8 cellular contexts compared by ENCODE assay signal in the genomic region with DNA sequence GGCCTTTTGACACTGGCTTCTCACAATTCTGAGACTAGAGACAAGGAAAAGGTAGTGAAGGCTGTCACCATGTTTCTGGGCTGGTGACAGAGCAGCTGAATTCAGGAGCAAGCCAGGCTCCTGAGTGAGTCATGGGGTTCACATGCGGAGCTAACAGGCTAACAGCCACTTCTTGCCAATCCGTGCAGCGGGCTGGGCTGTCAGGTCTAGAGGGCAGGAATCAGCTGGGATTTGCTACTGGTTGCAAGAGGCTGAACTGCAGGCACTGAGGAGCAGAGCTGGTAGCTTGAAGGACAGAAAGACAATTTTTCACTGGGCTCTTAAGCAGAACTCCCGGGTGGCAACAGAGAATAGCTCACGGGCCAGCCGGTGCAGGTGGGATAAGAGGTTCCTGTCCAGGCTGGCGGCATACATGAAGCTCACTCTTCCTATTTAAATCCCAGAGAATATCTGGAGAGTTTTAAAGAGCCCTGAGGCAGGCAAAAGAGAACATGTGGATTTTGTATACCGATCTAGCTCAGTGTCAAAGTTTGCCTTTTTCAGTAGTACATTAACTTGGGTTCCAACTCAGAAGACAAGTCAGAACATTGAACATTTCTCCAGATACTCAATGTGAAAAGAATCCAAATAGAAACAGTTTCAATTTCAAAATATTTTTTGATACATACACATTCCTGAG. TPM values are rescaled to one million over a fixed set of nuclear protein-coding genes. Genes with fewer than 3 reads are reported as not detected.
DNase-seq lines count a peak whose midpoint lies in the region; ATAC-seq, FAIRE-seq and TF ChIP-seq lines count a peak whose summit lies in the region.

No MANE protein-coding gene starts in this region.

- no peak for FAIRE-seq in D721Med (lab: Jason Lieb, UNC)

- no peak for ATAC-seq in GM19395 (IDR thresholded peaks at IDR 0.05; ENCODE audit: unreplicated experiment)
- ATAC-seq in HG03135 (IDR thresholded peaks at IDR 0.05; ENCODE audit: unreplicated experiment): no peak

- no peak overlapping the region for H3K9ac ChIP-seq in mucosa of rectum (ENCODE audit: low read depth in 1 of 2, low read length in 2 of 2)

- CTCF ChIA-PET in AG04450 (lab: Charles Lee): interaction anchor here (0.6 to 4.3 kb wide), 13 partner anchors 9 to 1777 kb away, joined by 3 to 42 read pairs (median 3); no protein-coding TSS in a partner anchor

- H3K4me1 ChIP-seq in mucosa of rectum (ENCODE audit: control insufficient read depth in 2 of 2, insufficient read depth in 2 of 2, low read length in 2 of 2): peaks cover 0 to 10% of the 10 kb centered on the region in 2 donors

- no peaks in the 10 kb centered on the region for H3K27me3 ChIP-seq in AG04450 (ENCODE audit: control insufficient read depth, insufficient read depth, low read length)
- H3K27me3 ChIP-seq in mucosa of rectum (ENCODE audit: control insufficient read depth in 2 of 2, insufficient read depth in 2 of 2, low read length in 2 of 2): no peaks in the 10 kb centered on the region

- peak overlapping the region; percentile 67 for H3K4me3 ChIP-seq in AG04450 (ENCODE audit: low read depth, low read length)
- no peak overlapping the region for H3K4me3 ChIP-seq in fibroblast of pulmonary artery (replicated peaks; ENCODE audit: low read depth, low read length)
- H3K4me3 ChIP-seq in mucosa of rectum (ENCODE audit: low read length in 2 of 2): peak overlapping the region; percentile 14 to 26

- TF ChIP-seq CTCF in AG04450 (IDR thresholded peaks at IDR 0.05; ENCODE audit: low read depth, low read length) (no peak), fibroblast of pulmonary artery (IDR thresholded peaks at IDR 0.05; ENCODE audit: low read length, missing control alignments) (no peak), D721Med (IDR thresholded peaks at IDR 0.05; ENCODE audit: insufficient read depth, missing control alignments) (no peak)

- no peaks in the 10 kb centered on the region for H3K36me3 ChIP-seq in mucosa of rectum (ENCODE audit: control insufficient read depth in 2 of 2, insufficient read depth in 2 of 2, low read length in 2 of 2)

- H3K27ac ChIP-seq in AG04450 (ENCODE audit: low read depth, low read length): peak overlapping the region; percentile 63
- no peak overlapping the region for H3K27ac ChIP-seq in mucosa of rectum (ENCODE audit: low read depth in 2 of 2, low read length in 2 of 2)

- peak; percentile 68 for DNase-seq in AG04450 (ENCODE audit: low read depth, low spot score)
- peak; percentile 82 for DNase-seq in RPMI7951 (ENCODE audit: low read depth)
- DNase-seq in fibroblast of pulmonary artery (ENCODE audit: low read depth): peak; percentile 54
- no peak for DNase-seq in D721Med (ENCODE audit: insufficient read length, low spot score)
- DNase-seq in NCI-H2171 treated with DMSO at 0.1 percent for 48 hours (lab: John Stamatoyannopoulos, UW): no peak

- no peaks in the 10 kb centered on the region for H3K9me3 ChIP-seq in AG04450 (ENCODE audit: control insufficient read depth, insufficient read depth, low read length)
- no peaks in the 10 kb centered on the region for H3K9me3 ChIP-seq in mucosa of rectum (ENCODE audit: control insufficient read depth in 2 of 2, low read length in 2 of 2)

- POLR2A ChIA-PET in AG04450 (lab: Yijun Ruan, JAX): interaction anchor here (0.6 to 3.3 kb wide), 5 partner anchors 146 to 341 kb away, joined by 3 to 16 read pairs (median 6); no protein-coding TSS in a partner anchor

RNA-seq across cellular contexts. Expression of a gene that starts 1.2 kb away (rescaled TPM):
- 14.8 and 16.6 TPM in 2 replicates for polyA plus RNA-seq in AG04450 (2011; rRNA removed)
- 28.9 and 34.3 TPM in 2 replicates for polyA minus RNA-seq in AG04450 (2011; rRNA and poly(A)+ RNA removed)
- 0.49 and 1.1 TPM in 2 replicates for total RNA-seq in RPMI7951 (2014; rRNA removed; shearing (Covaris generic))

Comparison
In these comparisons a context has a peak if more than half of its experiments do, and no peak if none do; other contexts are left out.
1. DNase-seq: peak in AG04450 (single experiment), RPMI7951 (single experiment) and fibroblast of pulmonary artery (single experiment); none in D721Med (single experiment) and NCI-H2171 treated with DMSO at 0.1 percent for 48 hours (single experiment).